27 cellular contexts compared by ENCODE assay signal in the genomic region with DNA sequence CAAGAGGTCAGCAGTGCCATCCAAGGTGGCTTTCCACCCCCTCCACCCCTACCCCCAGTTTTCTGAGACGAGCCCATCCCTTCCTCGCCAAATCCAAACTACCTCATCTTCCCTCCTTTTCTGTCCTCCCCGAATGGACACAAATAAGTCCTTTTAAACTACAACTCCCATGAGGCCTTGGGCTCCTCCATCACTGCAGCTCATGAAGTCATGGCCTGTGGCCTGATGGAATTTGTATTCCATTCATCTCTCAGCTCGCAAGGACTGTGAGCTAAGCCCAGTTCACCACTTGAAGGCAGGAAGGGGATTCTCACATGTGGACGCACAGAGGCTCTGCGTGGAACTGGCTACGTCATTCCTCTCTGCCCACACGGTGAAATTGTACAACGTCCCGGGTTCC. TPM values are rescaled to one million over a fixed set of nuclear protein-coding genes. Genes with fewer than 3 reads are reported as not detected.
DNase-seq lines count a peak whose midpoint lies in the region; ATAC-seq and TF ChIP-seq lines count a peak whose summit lies in the region.
"Had no signal": no experiment of that assay in that cellular context is flagged by ENCODE, and none has a peak within 500 bp of the region (broad histone marks: within the 10 kb centered on the region; RNA-seq: fewer than 3 reads in every experiment).

No MANE protein-coding gene starts in this region.

- H3K9me2 ChIP-seq in GM23248 (ENCODE audit: insufficient read depth): no peaks in the 10 kb centered on the region

- H4K20me1 ChIP-seq in GM23248 (ENCODE audit: insufficient read depth): no peaks in the 10 kb centered on the region

- no peak overlapping the region for H3K4me3 Mint-ChIP-seq in WTC11
- H3K4me3 Mint-ChIP-seq: activated CD4-positive, alpha-beta T cell treated with anti-CD3 and anti-CD28 coated beads, Interleukin-2, amount 10 ng/mL, durations not matched to agents 7 days and 5 days; activated naive CD4-positive, alpha-beta T cell treated with anti-CD3 and anti-CD28 coated beads, Interleukin-2, amount 50 U/mL, for 24 hours; CD4-positive, alpha-beta T cell; natural killer cell had no signal

- WGBS in GM23248 (ENCODE audit: low coverage in 1 of 2, low lambda C conversion rate in 2 of 2, missing lambda C conversion rate in 2 of 2), 2 experiments: 83 to 91% methylated on average over 10 of the region's 10 CpGs

- no peaks in the 10 kb centered on the region for H3K4me1 ChIP-seq in A673 (ENCODE audit: insufficient read depth, low read length, poor library complexity, severe bottlenecking)
- no peaks in the 10 kb centered on the region for H3K4me1 ChIP-seq in GM23248 (ENCODE audit: insufficient read depth)
- H3K4me1 ChIP-seq: right atrium auricular region had no signal

- peaks cover 44% of the 10 kb centered on the region for H3K27me3 Mint-ChIP-seq in WTC11 (ENCODE audit: low read depth)

- H3K36me3 ChIP-seq in A673 (ENCODE audit: insufficient read depth, low read length, poor library complexity, severe bottlenecking) (no peaks in the 10 kb centered on the region), GM23248 (ENCODE audit: low read depth) (no peaks in the 10 kb centered on the region)
- H3K36me3 ChIP-seq: ovary, right atrium auricular region, thoracic aorta had no signal

- in situ Hi-C loops in GM23248 (cut with MboI): no loop called here

- no peaks in the 10 kb centered on the region for H3K4me1 Mint-ChIP-seq in WTC11
- H3K4me1 Mint-ChIP-seq: activated CD4-positive, alpha-beta T cell treated with anti-CD3 and anti-CD28 coated beads, Interleukin-2, amount 10 ng/mL, durations not matched to agents 7 days and 5 days; activated naive CD4-positive, alpha-beta T cell treated with anti-CD3 and anti-CD28 coated beads, Interleukin-2, amount 50 U/mL, for 24 hours; natural killer cell had no signal

- no peak overlapping the region for H2AFZ ChIP-seq in GM23248

- H3K9ac ChIP-seq in GM23248: no peak overlapping the region
- H3K9ac ChIP-seq: KMS-11 had no signal

- no peak overlapping the region for H3K4me3 ChIP-seq in A673 (ENCODE audit: low read depth, low read length, poor library complexity, severe bottlenecking)
- H3K4me3 ChIP-seq in GM23248: no peak overlapping the region
- H3K4me3 ChIP-seq: ovary, right atrium auricular region, thoracic aorta had no signal

- no peaks in the 10 kb centered on the region for H3F3A ChIP-seq in GM23248 (ENCODE audit: insufficient read depth)

- peak; percentile 55 for ATAC-seq in WTC11
- no peak for ATAC-seq in HG03025 (IDR thresholded peaks at IDR 0.05; ENCODE audit: low FRiP score, unreplicated experiment)

- intact Hi-C loops in A673 (cut with micrococcal nuclease; ENCODE audit: unreplicated experiment): no loop called here

- no TSS peak for BruUV-seq in A673 (replicated peaks; lab: Mats Ljungman, UMichigan)

- POLR2A ChIA-PET in A673 (lab: Charles Lee; ENCODE audit: low non-redundant PET): no interaction called here
- POLR2A ChIA-PET in WTC11 (lab: Charles Lee): interaction anchor here (0.6 kb wide), 1 partner anchor 40 kb away, joined by 4 read pairs; no protein-coding TSS in a partner anchor

- H3K27me3 ChIP-seq in A673 (replicated peaks; ENCODE audit: insufficient read depth, low read depth, low read length, poor library complexity) (no peaks in the 10 kb centered on the region), GM23248 (replicated peaks; ENCODE audit: insufficient read depth) (no peaks in the 10 kb centered on the region)
- H3K27me3 ChIP-seq: ovary, right atrium auricular region had no signal

- CTCF ChIA-PET in A673 (lab: Charles Lee): interaction anchor here (0.6 kb wide), 1 partner anchor 31 kb away, joined by 3 read pairs; no protein-coding TSS in a partner anchor
- CTCF ChIA-PET in WTC11 (lab: Charles Lee): interaction anchor here (1.4 kb wide), 1 partner anchor 108 kb away, joined by 3 read pairs; no protein-coding TSS in a partner anchor

- H3K27ac Mint-ChIP-seq in WTC11: no peak overlapping the region
- H3K27ac Mint-ChIP-seq: activated CD4-positive, alpha-beta T cell treated with anti-CD3 and anti-CD28 coated beads, Interleukin-2, amount 10 ng/mL, durations not matched to agents 7 days and 5 days; activated naive CD4-positive, alpha-beta T cell treated with anti-CD3 and anti-CD28 coated beads, Interleukin-2, amount 50 U/mL, for 24 hours; CD4-positive, alpha-beta T cell; natural killer cell had no signal

- no peaks in the 10 kb centered on the region for H3K9me3 ChIP-seq in A673 (ENCODE audit: low read depth, low read length, poor library complexity, severe bottlenecking)
- no peaks in the 10 kb centered on the region for H3K9me3 ChIP-seq in GM23248 (ENCODE audit: low read depth)
- H3K9me3 ChIP-seq: ovary, right atrium auricular region, thoracic aorta had no signal

- DNase-seq in A673 (ENCODE audit: low spot score) (peak; percentile 37), GM23248 (peak; percentile 27), NCI-H1930 (lab: John Stamatoyannopoulos, UW) (peak; percentile 37 to 55), WTC11 (ENCODE audit: low spot score) (no peak), hippocampal formation (lab: John Stamatoyannopoulos, UW) (no peak), NOMO-1 treated with DMSO at 0.1 percent for 48 hours (lab: John Stamatoyannopoulos, UW; ENCODE audit: unreplicated experiment) (no peak)
- no peak for DNase-seq in activated CD4-positive, alpha-beta T cell treated with anti-CD3 and anti-CD28 coated beads for 1 hour
- DNase-seq: activated CD4-positive, alpha-beta T cell treated with anti-CD3 and anti-CD28 coated beads, Interleukin-2, amount 10 ng/mL, durations not matched to agents 7 days and 5 days; CD4-positive, alpha-beta T cell; DMS79 treated with DMSO at 0.1 percent for 48 hours; glutamatergic neuron; left cardiac atrium; natural killer cell; NCI-H1048; NCI-H187; ovary; SHP77 treated with DMSO at 0.1 percent for 48 hours; stimulated activated CD4-positive, alpha-beta T cell treated with anti-CD3 and anti-CD28 coated beads, Interleukin-4, amount 100 ng/mL, for 24 hours; stimulated activated naive CD4-positive, alpha-beta T cell treated with Interleukin-2 at 50 U/mL for 16 hours had no signal

- H3K27ac ChIP-seq in A673 (ENCODE audit: low read depth, low read length, poor library complexity, severe bottlenecking): no peak overlapping the region
- no peak overlapping the region for H3K27ac ChIP-seq in GM23248
- H3K27ac ChIP-seq: KMS-11, ovary, right atrium auricular region, thoracic aorta had no signal

- no peaks in the 10 kb centered on the region for H3K9me3 Mint-ChIP-seq in WTC11
- H3K9me3 Mint-ChIP-seq: activated CD4-positive, alpha-beta T cell treated with anti-CD3 and anti-CD28 coated beads, Interleukin-2, amount 10 ng/mL, durations not matched to agents 7 days and 5 days; activated naive CD4-positive, alpha-beta T cell treated with anti-CD3 and anti-CD28 coated beads, Interleukin-2, amount 50 U/mL, for 24 hours; CD4-positive, alpha-beta T cell; natural killer cell had no signal

- TF ChIP-seq CTCF in A673 (conservative IDR thresholded peaks at IDR 0.05; ENCODE audit: low read depth, low read length) (no peak), WTC11 (IDR thresholded peaks at IDR 0.05) (no peak)

- H3K79me2 ChIP-seq in GM23248 (ENCODE audit: insufficient read depth): no peaks in the 10 kb centered on the region

- no peak overlapping the region for H3K4me2 ChIP-seq in GM23248 (ENCODE audit: unreplicated experiment)
- H3K4me2 ChIP-seq: KMS-11 had no signal

- no peaks in the 10 kb centered on the region for H3K36me3 Mint-ChIP-seq in WTC11
- H3K36me3 Mint-ChIP-seq: natural killer cell had no signal

TF ChIP-seq in WTC11, 78 proteins besides CTCF, POLR2A, EP300 and RAD21 (continues in another document):
- TF ChIP-seq NFE2L1 (CRISPR knock-in tag; IDR thresholded peaks at IDR 0.05) (no peak), IRF1 (CRISPR knock-in tag; IDR thresholded peaks at IDR 0.05) (no peak), JUN (CRISPR knock-in tag; IDR thresholded peaks at IDR 0.05) (no peak), ATF1 (CRISPR knock-in tag; IDR thresholded peaks at IDR 0.05) (no peak)
- TF ChIP-seq, protein P1, sequence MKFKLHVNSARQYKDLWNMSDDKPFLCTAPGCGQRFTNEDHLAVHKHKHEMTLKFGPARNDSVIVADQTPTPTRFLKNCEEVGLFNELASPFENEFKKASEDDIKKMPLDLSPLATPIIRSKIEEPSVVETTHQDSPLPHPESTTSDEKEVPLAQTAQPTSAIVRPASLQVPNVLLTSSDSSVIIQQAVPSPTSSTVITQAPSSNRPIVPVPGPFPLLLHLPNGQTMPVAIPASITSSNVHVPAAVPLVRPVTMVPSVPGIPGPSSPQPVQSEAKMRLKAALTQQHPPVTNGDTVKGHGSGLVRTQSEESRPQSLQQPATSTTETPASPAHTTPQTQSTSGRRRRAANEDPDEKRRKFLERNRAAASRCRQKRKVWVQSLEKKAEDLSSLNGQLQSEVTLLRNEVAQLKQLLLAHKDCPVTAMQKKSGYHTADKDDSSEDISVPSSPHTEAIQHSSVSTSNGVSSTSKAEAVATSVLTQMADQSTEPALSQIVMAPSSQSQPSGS (CRISPR knock-in tag; IDR thresholded peaks at IDR 0.05; ENCODE audit: borderline replicate concordance, low read depth): no peak

RNA-seq across cellular contexts. Expression of gene PTPRH, which starts 12.5 kb away (rescaled TPM):
- total RNA-seq in A673 (2021) (0.17 and 0.55 TPM in 2 replicates), WTC11 (2021) (0.41 to 0.63 TPM (median 0.44 TPM) in 3 replicates)
- total RNA-seq in GM23248 (2014; rRNA removed; shearing (Covaris generic)): 0.43 and 2.9 TPM in 2 replicates
- 0.28 and 0.49 TPM in 2 replicates for polyA plus RNA-seq in GM23248 (2016; fragmentation: Nextera tagmentation; extraction: Ambion mirVana)
- total RNA-seq: activated CD4-positive, alpha-beta T cell treated with anti-CD3 and anti-CD28 coated beads, Interleukin-2, amount 10 ng/mL, durations not matched to agents 7 days and 5 days; CD4-positive, alpha-beta T cell had no signal

RNA-seq across cellular contexts. Expression of gene SYT5, which starts 16.7 kb away (rescaled TPM):
- total RNA-seq in A673 (2021) (0.28 TPM in 1 of 2 replicates, not detected in the other), WTC11 (2021) (0.77 to 2.5 TPM (median 1.1 TPM) in 3 replicates)
- not detected in 2 replicates for total RNA-seq in GM23248 (2014; rRNA removed; shearing (Covaris generic))
- polyA plus RNA-seq in GM23248 (2016; fragmentation: Nextera tagmentation; extraction: Ambion mirVana): 0.28 and 0.38 TPM in 2 replicates
- total RNA-seq: dermis blood vessel endothelial cell; left cardiac atrium; mesenteric fat pad; T-helper 1 cell treated with Interleukin-12 subunit alpha and Interleukin-12 subunit beta and Interleukin-4 antibody, amounts not matched to agents 30 ng/mL and 1 ng/mL, for 36 hours; thoracic aorta had no signal
- polyA plus RNA-seq: ovary had no signal

RNA-seq across cellular contexts. Expression of gene DNAAF3, which starts 30.4 kb away (rescaled TPM):
- total RNA-seq in A673 (2021) (4.2 and 9.1 TPM in 2 replicates), WTC11 (2021) (4.0 to 5.9 TPM (median 5.6 TPM) in 3 replicates)
- total RNA-seq in GM23248 (2014; rRNA removed; shearing (Covaris generic)): 0.22 and 0.25 TPM in 2 replicates
- polyA plus RNA-seq in GM23248 (2016; fragmentation: Nextera tagmentation; extraction: Ambion mirVana): 0.39 and 0.47 TPM in 2 replicates
- total RNA-seq: activated CD4-positive, alpha-beta T cell treated with anti-CD3 and anti-CD28 coated beads, Interleukin-2, amount 10 ng/mL, durations not matched to agents 7 days and 5 days; CD4-positive, alpha-beta T cell; natural killer cell; T-helper 1 cell treated with Interleukin-12 subunit alpha and Interleukin-12 subunit beta and Interleukin-4 antibody, amounts not matched to agents 30 ng/mL and 1 ng/mL, for 36 hours; thoracic aorta had no signal

RNA-seq across cellular contexts. Expression of gene TMEM86B, which starts 31.8 kb away (rescaled TPM):
- 4.8 and 6.1 TPM in 2 replicates for total RNA-seq in A673 (2021)
- 0.63 and 2.4 TPM in 2 replicates for total RNA-seq in GM23248 (2014; rRNA removed; shearing (Covaris generic))
- polyA plus RNA-seq in GM23248 (2016; fragmentation: Nextera tagmentation; extraction: Ambion mirVana): 0.41 and 0.46 TPM in 2 replicates
- 3.5 to 4.2 TPM (median 4.1 TPM) in 3 replicates for total RNA-seq in WTC11 (2021)

RNA-seq across cellular contexts. Expression of gene TNNI3, which starts 39.3 kb away (rescaled TPM):
- total RNA-seq in A673 (2021) (12.8 and 16.5 TPM in 2 replicates), WTC11 (2021) (15.0 to 36.7 TPM (median 34.0 TPM) in 3 replicates)
- not detected in 2 replicates for total RNA-seq in GM23248 (2014; rRNA removed; shearing (Covaris generic))
- 0.35 TPM in 1 of 2 replicates, not detected in the other for polyA plus RNA-seq in GM23248 (2016; fragmentation: Nextera tagmentation; extraction: Ambion mirVana)
- total RNA-seq: activated CD4-positive, alpha-beta T cell treated with anti-CD3 and anti-CD28 coated beads, Interleukin-2, amount 10 ng/mL, durations not matched to agents 7 days and 5 days; CD4-positive, alpha-beta T cell; dermis blood vessel endothelial cell; mesenteric fat pad; T-helper 1 cell treated with Interleukin-12 subunit alpha and Interleukin-12 subunit beta and Interleukin-4 antibody, amounts not matched to agents 30 ng/mL and 1 ng/mL, for 36 hours; thoracic aorta had no signal

Comparison
In these comparisons a context has a peak if more than half of its experiments do, and no peak if none do; other contexts are left out.
1. DNase-seq: peak in A673 (single experiment), GM23248 (single experiment) and NCI-H1930 (2 of 2); none in WTC11 (single experiment), hippocampal formation (0 of 2), activated CD4-positive, alpha-beta T cell treated with anti-CD3 and anti-CD28 coated beads for 1 hour (single experiment) and NOMO-1 treated with DMSO at 0.1 percent for 48 hours (single experiment).